8 cellular contexts compared by ENCODE assay signal in genomic region chr9:112858625-112859147, GRCh38. TPM values are rescaled to one million over a fixed set of nuclear protein-coding genes. Genes with fewer than 3 reads are reported as not detected.
DNase-seq lines count a peak whose midpoint lies in the region; ATAC-seq and TF ChIP-seq lines count a peak whose summit lies in the region.

No MANE protein-coding gene starts in this region.

- peak overlapping the region; percentile 53 for H3K27ac Mint-ChIP-seq in neural crest cell (ENCODE audit: unreplicated experiment)
- H3K27ac Mint-ChIP-seq in activated CD8-positive, alpha-beta memory T cell treated with anti-CD3 and anti-CD28 coated beads, Interleukin-2, amount 10 ng/mL, durations not matched to agents 7 days and 5 days: no peak overlapping the region

- CTCF ChIA-PET in activated CD8-positive, alpha-beta memory T cell treated with anti-CD3 and anti-CD28 coated beads, Interleukin-2, amount 10 ng/mL, durations not matched to agents 7 days and 5 days (lab: Charles Lee): no interaction called here

- H3K36me3 Mint-ChIP-seq in neural crest cell (ENCODE audit: low read depth): peaks cover 3% of the 10 kb centered on the region
- H3K36me3 Mint-ChIP-seq in activated CD8-positive, alpha-beta memory T cell treated with anti-CD3 and anti-CD28 coated beads, Interleukin-2, amount 10 ng/mL, durations not matched to agents 7 days and 5 days: no peaks in the 10 kb centered on the region

- H3K4me3 Mint-ChIP-seq in neural crest cell: no peak overlapping the region
- H3K4me3 Mint-ChIP-seq in activated CD8-positive, alpha-beta memory T cell treated with anti-CD3 and anti-CD28 coated beads, Interleukin-2, amount 10 ng/mL, durations not matched to agents 7 days and 5 days: no peak overlapping the region

- H3K4me1 Mint-ChIP-seq in neural crest cell: no peaks in the 10 kb centered on the region
- peaks cover 6% of the 10 kb centered on the region for H3K4me1 Mint-ChIP-seq in activated CD8-positive, alpha-beta memory T cell treated with anti-CD3 and anti-CD28 coated beads, Interleukin-2, amount 10 ng/mL, durations not matched to agents 7 days and 5 days

- H3K27me3 Mint-ChIP-seq in neural crest cell (ENCODE audit: low read depth): no peaks in the 10 kb centered on the region
- H3K27me3 Mint-ChIP-seq in activated CD8-positive, alpha-beta memory T cell treated with anti-CD3 and anti-CD28 coated beads, Interleukin-2, amount 10 ng/mL, durations not matched to agents 7 days and 5 days: no peaks in the 10 kb centered on the region

- peak; percentile 79 for ATAC-seq in GM18909 (IDR thresholded peaks at IDR 0.05; ENCODE audit: poor library complexity, unreplicated experiment)
- peak; percentile 55 for ATAC-seq in HG02870 (IDR thresholded peaks at IDR 0.05; ENCODE audit: unreplicated experiment)
- ATAC-seq in activated CD8-positive, alpha-beta memory T cell treated with anti-CD3 and anti-CD28 coated beads, Interleukin-2, amount 10 ng/mL, durations not matched to agents 7 days and 5 days: no peak

- DNase-seq in SIG-M5 treated with dmso at 0.1 percent for 504 hours (lab: John Stamatoyannopoulos, UW; ENCODE audit: unreplicated experiment) (peak; percentile 97), neural crest cell (ENCODE audit: low read depth, low spot score) (no peak), NCI-H82 treated with DMSO at 0.1 percent for 48 hours (lab: John Stamatoyannopoulos, UW; ENCODE audit: unreplicated experiment) (no peak), dedifferentiated amniotic fluid mesenchymal stem cell (ENCODE audit: extremely low spot score) (no peak), inferior parietal cortex (ENCODE audit: extremely low spot score) (no peak)
- no peak for DNase-seq in activated CD8-positive, alpha-beta memory T cell treated with anti-CD3 and anti-CD28 coated beads, Interleukin-2, amount 10 ng/mL, durations not matched to agents 7 days and 5 days

- no peaks in the 10 kb centered on the region for H3K9me3 Mint-ChIP-seq in neural crest cell
- H3K9me3 Mint-ChIP-seq in activated CD8-positive, alpha-beta memory T cell treated with anti-CD3 and anti-CD28 coated beads, Interleukin-2, amount 10 ng/mL, durations not matched to agents 7 days and 5 days (ENCODE audit: low read depth): no peaks in the 10 kb centered on the region

- TF ChIP-seq CTCF in neural crest cell (conservative IDR thresholded peaks at IDR 0.05): no peak

RNA-seq across cellular contexts. Expression of gene SLC46A2, which starts 32.0 kb away (rescaled TPM):
- total RNA-seq in neural crest cell: not detected in 2 replicates
- total RNA-seq in activated CD8-positive, alpha-beta memory T cell treated with anti-CD3 and anti-CD28 coated beads, Interleukin-2, amount 10 ng/mL, durations not matched to agents 7 days and 5 days: not detected
